11 cellular contexts compared by ENCODE assay signal in genomic region chr10:109957092-109957797, GRCh38. TPM values are rescaled to one million over a fixed set of nuclear protein-coding genes. Genes with fewer than 3 reads are reported as not detected.
DNase-seq lines count a peak whose midpoint lies in the region; ATAC-seq and TF ChIP-seq lines count a peak whose summit lies in the region.
"Had no signal": no experiment of that assay in that cellular context is flagged by ENCODE, and none has a peak within 500 bp of the region (broad histone marks: within the 10 kb centered on the region; RNA-seq: fewer than 3 reads in every experiment).

No MANE protein-coding gene starts in this region.

- H3K9me3 Mint-ChIP-seq in activated naive CD4-positive, alpha-beta T cell treated with anti-CD3 and anti-CD28 coated beads for 36 hours = no peaks in the 10 kb centered on the region
- H3K9me3 Mint-ChIP-seq in T-helper 2 cell treated with Interferon-gamma antibody and Interleukin-4, amounts not matched to agents 5 μg/mL and 100 μg/mL, for 36 hours = no peaks in the 10 kb centered on the region

- peaks cover 2% of the 10 kb centered on the region for H3K4me1 Mint-ChIP-seq in activated naive CD4-positive, alpha-beta T cell treated with anti-CD3 and anti-CD28 coated beads for 36 hours (ENCODE audit: low read depth)
- peaks cover 2% of the 10 kb centered on the region for H3K4me1 Mint-ChIP-seq in T-helper 2 cell treated with Interferon-gamma antibody and Interleukin-4, amounts not matched to agents 5 μg/mL and 100 μg/mL, for 36 hours (ENCODE audit: low read depth)

- peak overlapping the region; percentile 26 to 61 (median 28) for H3K27ac ChIP-seq in thyroid gland
- H3K27ac ChIP-seq: A549, SK-N-MC had no signal

- TF ChIP-seq POLR2A in thyroid gland (IDR thresholded peaks at IDR 0.05) = no peak

- H3K27me3 ChIP-seq in thyroid gland = no peaks in the 10 kb centered on the region
- H3K27me3 ChIP-seq: ascending aorta had no signal

- no peaks in the 10 kb centered on the region for H3K27me3 Mint-ChIP-seq in activated naive CD4-positive, alpha-beta T cell treated with anti-CD3 and anti-CD28 coated beads for 36 hours (ENCODE audit: low read depth)
- H3K27me3 Mint-ChIP-seq in T-helper 2 cell treated with Interferon-gamma antibody and Interleukin-4, amounts not matched to agents 5 μg/mL and 100 μg/mL, for 36 hours (ENCODE audit: low read depth) = peaks cover 15% of the 10 kb centered on the region

- no peak for TF ChIP-seq CTCF in thyroid gland (IDR thresholded peaks at IDR 0.05)

- peaks cover 36 to 51% of the 10 kb centered on the region in 2 donors for H3K4me1 ChIP-seq in thyroid gland

- CTCF ChIA-PET in activated naive CD4-positive, alpha-beta T cell treated with anti-CD3 and anti-CD28 coated beads for 36 hours (lab: Charles Lee) = interaction anchor here (0.6 to 1.6 kb wide), 8 partner anchors 18 to 165 kb away, joined by 3 to 7 read pairs (median 3); no protein-coding TSS in a partner anchor

- DNase-seq in activated CD4-positive, CD25-positive, alpha-beta regulatory T cell treated with anti-CD3 and anti-CD28 coated beads, Interleukin-2, amount 50 U/mL, for 72 hours = no peak
- DNase-seq in NCI-H2107 (lab: John Stamatoyannopoulos, UW) (peak; percentile 38), thyroid gland (peak; percentile 67 to 71), occipital lobe (lab: John Stamatoyannopoulos, UW) (no peak)
- DNase-seq in activated naive CD4-positive, alpha-beta T cell treated with anti-CD3 and anti-CD28 coated beads for 36 hours = no peak
- DNase-seq in T-helper 2 cell treated with Interferon-gamma antibody and Interleukin-4, amounts not matched to agents 5 μg/mL and 100 μg/mL, for 36 hours (ENCODE audit: low spot score) = no peak

- peak; percentile 21 to 61 for ATAC-seq in activated CD4-positive, CD25-positive, alpha-beta regulatory T cell treated with anti-CD3 and anti-CD28 coated beads, Interleukin-2, amount 50 U/mL, for 24 hours
- peak; percentile 96 for ATAC-seq in HG02885 (IDR thresholded peaks at IDR 0.05; ENCODE audit: poor library complexity, unreplicated experiment)

- 42 to 51% methylated on average over 9 of the region's 9 CpGs for WGBS in thyroid gland, 2 donors

- no peaks in the 10 kb centered on the region for H3K9me3 ChIP-seq in thyroid gland
- H3K9me3 ChIP-seq: A549, ascending aorta had no signal

- intact Hi-C loops in thyroid gland (cut with DNase I) = no loop called here
- intact Hi-C loops in activated naive CD4-positive, alpha-beta T cell treated with anti-CD3 and anti-CD28 coated beads for 36 hours (cut with micrococcal nuclease) = loop anchor here (2.0 kb wide), 1 partner anchor 72 kb away; no protein-coding TSS in a partner anchor

- no peaks in the 10 kb centered on the region for H3K36me3 ChIP-seq in thyroid gland
- H3K36me3 ChIP-seq: ascending aorta had no signal

- H3K4me3 ChIP-seq in thyroid gland (replicated peaks in 1 of 3) = no peak overlapping the region
- H3K4me3 ChIP-seq: A549, ascending aorta, SK-N-MC had no signal

- no peak overlapping the region for H3K27ac Mint-ChIP-seq in activated naive CD4-positive, alpha-beta T cell treated with anti-CD3 and anti-CD28 coated beads for 36 hours
- H3K27ac Mint-ChIP-seq in T-helper 2 cell treated with Interferon-gamma antibody and Interleukin-4, amounts not matched to agents 5 μg/mL and 100 μg/mL, for 36 hours = no peak overlapping the region

- no peak overlapping the region for H3K4me3 Mint-ChIP-seq in activated naive CD4-positive, alpha-beta T cell treated with anti-CD3 and anti-CD28 coated beads for 36 hours
- H3K4me3 Mint-ChIP-seq in T-helper 2 cell treated with Interferon-gamma antibody and Interleukin-4, amounts not matched to agents 5 μg/mL and 100 μg/mL, for 36 hours = no peak overlapping the region

- no peaks in the 10 kb centered on the region for H3K36me3 Mint-ChIP-seq in activated naive CD4-positive, alpha-beta T cell treated with anti-CD3 and anti-CD28 coated beads for 36 hours (ENCODE audit: low read depth)
- no peaks in the 10 kb centered on the region for H3K36me3 Mint-ChIP-seq in T-helper 2 cell treated with Interferon-gamma antibody and Interleukin-4, amounts not matched to agents 5 μg/mL and 100 μg/mL, for 36 hours (ENCODE audit: low read depth)

RNA-seq across cellular contexts. Expression of gene XPNPEP1, which starts 33.9 kb away (rescaled TPM):
- total RNA-seq in thyroid gland (10 to 100 TPM; 72.7 to 89.0 (median 84.0) TPM), occipital lobe (88.9 TPM)
- total RNA-seq in activated naive CD4-positive, alpha-beta T cell treated with anti-CD3 and anti-CD28 coated beads for 36 hours = 10 to 100 TPM; 52.2 to 52.6 TPM

RNA-seq across cellular contexts. Expression of gene ADD3, which starts 50.5 kb away (rescaled TPM):
- total RNA-seq in thyroid gland (100 to 1,000 TPM; 257 to 644 (median 358) TPM), occipital lobe (109 TPM)
- 10 to 100 TPM; 85.2 to 85.8 TPM for total RNA-seq in activated naive CD4-positive, alpha-beta T cell treated with anti-CD3 and anti-CD28 coated beads for 36 hours

Comparison
In these comparisons a context has a peak if more than half of its experiments do, and no peak if none do; other contexts are left out.
1. DNase-seq: peak in NCI-H2107 (single experiment) and thyroid gland (2 of 2); none in activated CD4-positive, CD25-positive, alpha-beta regulatory T cell treated with anti-CD3 and anti-CD28 coated beads, Interleukin-2, amount 50 U/mL, for 72 hours (single experiment), activated naive CD4-positive, alpha-beta T cell treated with anti-CD3 and anti-CD28 coated beads for 36 hours (single experiment), T-helper 2 cell treated with Interferon-gamma antibody and Interleukin-4, amounts not matched to agents 5 μg/mL and 100 μg/mL, for 36 hours (single experiment) and occipital lobe (single experiment).